ENCODE assay signal across 1 cellular context in the genomic region with DNA sequence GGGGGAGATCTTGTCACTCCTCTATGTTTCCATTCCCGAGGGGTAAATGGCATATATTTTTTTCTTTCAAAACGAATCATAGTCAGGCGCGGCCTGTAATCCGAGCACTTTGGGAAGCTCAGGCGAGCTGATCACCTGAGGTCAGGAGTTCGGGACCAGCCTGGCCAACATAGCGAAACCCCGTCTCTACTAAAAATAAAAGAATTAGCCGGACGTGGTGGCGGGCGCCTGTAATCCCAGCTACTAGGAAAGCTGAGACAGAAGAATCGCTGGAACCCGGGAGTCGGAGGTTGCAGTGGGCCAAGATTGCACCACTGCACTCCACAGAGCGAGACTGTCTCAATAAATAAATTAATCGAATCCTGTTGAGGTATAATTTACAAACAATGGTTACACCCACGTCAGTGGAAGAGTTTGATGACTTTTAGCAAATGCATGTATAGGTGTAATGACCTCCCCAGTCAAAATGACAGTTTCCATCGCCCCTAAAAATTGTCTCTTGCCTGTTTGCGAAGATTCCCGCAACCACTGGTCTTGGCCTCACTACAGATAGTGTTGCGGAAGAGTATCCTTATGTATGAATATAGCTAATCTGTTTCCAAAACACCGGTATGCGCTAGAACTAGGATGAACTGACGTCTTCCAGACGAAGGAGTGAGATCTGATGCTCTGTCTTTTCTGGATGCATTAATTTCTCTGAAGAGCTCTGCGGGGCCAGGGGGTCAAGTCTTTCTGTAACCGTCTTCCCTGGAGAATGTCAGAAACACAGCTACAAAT.
A peak's percentile ranks its signal among the peaks of the same experiment; 100 is the strongest.
TF ChIP-seq lines count a peak whose summit lies in the region.

No MANE protein-coding gene starts in this region.

TF ChIP-seq in K562, 482 proteins besides CTCF, POLR2A, EP300 and RAD21 (continued from another document):
- TF ChIP-seq, protein P1, sequence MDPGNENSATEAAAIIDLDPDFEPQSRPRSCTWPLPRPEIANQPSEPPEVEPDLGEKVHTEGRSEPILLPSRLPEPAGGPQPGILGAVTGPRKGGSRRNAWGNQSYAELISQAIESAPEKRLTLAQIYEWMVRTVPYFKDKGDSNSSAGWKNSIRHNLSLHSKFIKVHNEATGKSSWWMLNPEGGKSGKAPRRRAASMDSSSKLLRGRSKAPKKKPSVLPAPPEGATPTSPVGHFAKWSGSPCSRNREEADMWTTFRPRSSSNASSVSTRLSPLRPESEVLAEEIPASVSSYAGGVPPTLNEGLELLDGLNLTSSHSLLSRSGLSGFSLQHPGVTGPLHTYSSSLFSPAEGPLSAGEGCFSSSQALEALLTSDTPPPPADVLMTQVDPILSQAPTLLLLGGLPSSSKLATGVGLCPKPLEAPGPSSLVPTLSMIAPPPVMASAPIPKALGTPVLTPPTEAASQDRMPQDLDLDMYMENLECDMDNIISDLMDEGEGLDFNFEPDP (CRISPR knock-in tag; IDR thresholded peaks at IDR 0.05): no peak
- TF ChIP-seq ADNP (tag; IDR thresholded peaks at IDR 0.05) (peak; percentile 67), MBD1 (CRISPR knock-in tag; IDR thresholded peaks at IDR 0.05) (0 out of 2 replicates have a peak, but pooled peaks have one; percentile 54)
